ENCODE assay signal across 10 cellular contexts in genomic region chr19:55623130-55623868, GRCh38. TPM values are rescaled to one million over a fixed set of nuclear protein-coding genes. Genes with fewer than 3 reads are reported as not detected.
A peak's percentile ranks its signal among the peaks of the same experiment; 100 is the strongest.
DNase-seq lines count a peak whose midpoint lies in the region; ATAC-seq and TF ChIP-seq lines count a peak whose summit lies in the region.
"Had no signal": no experiment of that assay in that cellular context is flagged by ENCODE, and none has a peak within 500 bp of the region (broad histone marks: within the 10 kb centered on the region; RNA-seq: fewer than 3 reads in every experiment).

No MANE protein-coding gene starts in this region.

- intact Hi-C loops in MCF 10A (cut with micrococcal nuclease): no loop called here
- intact Hi-C loops in breast epithelium (cut with DNase I; ENCODE audit: low total_unique reads): no loop called here
- intact Hi-C loops in adrenal gland (cut with DNase I): no loop called here
- intact Hi-C loops in lower lobe of right lung (cut with DNase I): no loop called here
- intact Hi-C loops in tibial artery (cut with DNase I; ENCODE audit: low total_unique reads): loop anchor here (5.0 kb wide), 1 partner anchor 106 kb away; no protein-coding TSS in a partner anchor
- intact Hi-C loops in posterior vena cava (cut with DNase I): no loop called here

- H3K36me3 Mint-ChIP-seq in MCF 10A (ENCODE audit: insufficient read depth, unreplicated experiment): peaks cover 16% of the 10 kb centered on the region
- H3K36me3 Mint-ChIP-seq in effector memory CD8-positive, alpha-beta T cell (ENCODE audit: insufficient read depth): peaks cover 26% of the 10 kb centered on the region

- DNase-seq in MCF 10A (ENCODE audit: unreplicated experiment): no peak
- no peak for DNase-seq in breast epithelium (ENCODE audit: low spot score in 2 of 2)
- peak in 1 of 7 donors; percentile 53 for DNase-seq in adrenal gland
- DNase-seq in lower lobe of right lung: no peak
- no peak for DNase-seq in tibial artery
- no peak for DNase-seq in effector memory CD8-positive, alpha-beta T cell
- DNase-seq in posterior vena cava (ENCODE audit: low spot score): no peak
- DNase-seq: activated naive CD4-positive, alpha-beta T cell treated with anti-CD3 and anti-CD28 coated beads, Interleukin-2, amount 50 U/mL, for 16 hours; NCI-H187 treated with DMSO at 0.1 percent for 48 hours had no signal

- no peaks in the 10 kb centered on the region for H3K9me3 Mint-ChIP-seq in MCF 10A (ENCODE audit: unreplicated experiment)
- H3K9me3 Mint-ChIP-seq in effector memory CD8-positive, alpha-beta T cell: no peaks in the 10 kb centered on the region

- no peaks in the 10 kb centered on the region for H3K27me3 Mint-ChIP-seq in MCF 10A (ENCODE audit: insufficient read depth, unreplicated experiment)
- H3K27me3 Mint-ChIP-seq in effector memory CD8-positive, alpha-beta T cell: no peaks in the 10 kb centered on the region

- peaks cover 10% of the 10 kb centered on the region for H3K4me1 Mint-ChIP-seq in MCF 10A (ENCODE audit: insufficient read depth, unreplicated experiment)
- peaks cover 25 to 35% of the 10 kb centered on the region in 2 donors for H3K4me1 Mint-ChIP-seq in effector memory CD8-positive, alpha-beta T cell (ENCODE audit: low read depth in 2 of 2)

- 80 to 84% (median 82%) methylated on average over 12 of the region's 12 CpGs for WGBS in adrenal gland, 4 donors

- CTCF ChIA-PET in MCF 10A (lab: Yijun Ruan, JAX): interaction anchor here (0.6 to 2.0 kb wide), 6 partner anchors 10 to 286 kb away, joined by 3 to 7 read pairs (median 5); partner anchors contain the start of gene ZNF865

- H3K4me1 ChIP-seq in breast epithelium: no peaks in the 10 kb centered on the region
- peaks cover 0 to 28% of the 10 kb centered on the region in 2 donors for H3K4me1 ChIP-seq in adrenal gland (replicated peaks in 1 of 2)
- H3K4me1 ChIP-seq in lower lobe of right lung: peaks cover 41% of the 10 kb centered on the region
- H3K4me1 ChIP-seq in tibial artery: peaks cover 0 to 14% (median 6%) of the 10 kb centered on the region in 4 donors

- H3K4me3 Mint-ChIP-seq in MCF 10A (ENCODE audit: unreplicated experiment): peak overlapping the region; percentile 91
- H3K4me3 Mint-ChIP-seq in effector memory CD8-positive, alpha-beta T cell: no peak overlapping the region

- H3K4me3 ChIP-seq in breast epithelium (no peak overlapping the region), adrenal gland (peak overlapping the region in 1 of 4 donors; percentile 64), lower lobe of right lung (no peak overlapping the region), tibial artery (peak overlapping the region; percentile 59 to 61)

- TF ChIP-seq CTCF in MCF 10A (IDR thresholded peaks at IDR 0.05; ENCODE audit: unreplicated experiment) (no peak), breast epithelium (IDR thresholded peaks at IDR 0.05) (no peak), adrenal gland (IDR thresholded peaks at IDR 0.05) (no peak), lower lobe of right lung (IDR thresholded peaks at IDR 0.05) (no peak), tibial artery (IDR thresholded peaks at IDR 0.05) (no peak)

- H3K27me3 ChIP-seq in breast epithelium (no peaks in the 10 kb centered on the region), adrenal gland (no peaks in the 10 kb centered on the region), lower lobe of right lung (ENCODE audit: low read depth) (no peaks in the 10 kb centered on the region), tibial artery (no peaks in the 10 kb centered on the region)

- H3K27ac ChIP-seq in breast epithelium (peak overlapping the region in 1 of 2 donors; percentile 97), adrenal gland (peak overlapping the region; percentile 27 to 98 (median 92)), lower lobe of right lung (peak overlapping the region; percentile 41), tibial artery (peak overlapping the region; percentile 89 to 93)

- POLR2A ChIA-PET in MCF 10A (lab: Yijun Ruan, JAX): interaction anchor here (0.7 to 3.2 kb wide), 6 partner anchors 14 to 231 kb away, joined by 3 to 15 read pairs (median 6); partner anchors contain the start of genes U2AF2 and ZNF865

- H3K27ac Mint-ChIP-seq in MCF 10A (ENCODE audit: low read depth, unreplicated experiment): no peak overlapping the region
- H3K27ac Mint-ChIP-seq in effector memory CD8-positive, alpha-beta T cell: no peak overlapping the region

- H3K9me3 ChIP-seq in breast epithelium (no peaks in the 10 kb centered on the region), adrenal gland (replicated peaks in 1 of 3) (no peaks in the 10 kb centered on the region), lower lobe of right lung (no peaks in the 10 kb centered on the region), tibial artery (no peaks in the 10 kb centered on the region)

- TF ChIP-seq POLR2A in breast epithelium (IDR thresholded peaks at IDR 0.05) (no peak), adrenal gland (IDR thresholded peaks at IDR 0.05) (no peak)

- TSS peak; percentile 36 for BruUV-seq in MCF 10A (replicated peaks; lab: Mats Ljungman, UMichigan)

- H3K36me3 ChIP-seq in breast epithelium (no peaks in the 10 kb centered on the region), adrenal gland (replicated peaks in 1 of 2) (peaks cover 0 to 12% of the 10 kb centered on the region in 2 donors), lower lobe of right lung (peaks cover 10% of the 10 kb centered on the region), tibial artery (peaks cover 6 to 25% (median 10%) of the 10 kb centered on the region in 3 donors)

- ATAC-seq in lower lobe of right lung (no peak), HG02763 (IDR thresholded peaks at IDR 0.05; ENCODE audit: unreplicated experiment) (no peak)
- no peak for ATAC-seq in effector memory CD8-positive, alpha-beta T cell (replicated peaks)

RNA-seq across cellular contexts. Expression of gene ZNF784, which starts 1.1 kb away (rescaled TPM):
- 2.7 and 3.1 TPM in 2 replicates for total RNA-seq in MCF 10A (2022)
- 1 to 10 TPM; 2.6 to 6.7 (median 4.9) TPM for total RNA-seq in breast epithelium
- total RNA-seq in adrenal gland: 10 to 100 TPM in 3 of 8 donors, 1 to 10 TPM in 5; 8.3 to 16.3 (median 9.8) TPM
- 10 to 100 TPM in 1 of 3 donors, 1 to 10 TPM in 2; 3.5 to 13.6 (median 8.3) TPM for polyA plus RNA-seq in adrenal gland
- 7.1 TPM for total RNA-seq in lower lobe of right lung
- 1 to 10 TPM; 3.6 to 4.3 TPM for total RNA-seq in posterior vena cava

RNA-seq across cellular contexts. Expression of gene ZNF580, which starts 17.5 kb away (rescaled TPM):
- 38.9 and 44.9 TPM in 2 replicates for total RNA-seq in MCF 10A (2022)
- 10 to 100 TPM; 21.0 to 24.3 (median 22.4) TPM for total RNA-seq in breast epithelium
- 10 to 100 TPM; 23.3 to 68.7 (median 46.0) TPM for total RNA-seq in adrenal gland
- 100 to 1,000 TPM in 1 of 3 donors, 10 to 100 TPM in 2; 16.6 to 101 (median 97.5) TPM for polyA plus RNA-seq in adrenal gland
- 35.2 TPM for total RNA-seq in lower lobe of right lung
- total RNA-seq in posterior vena cava: 10 to 100 TPM; 32.0 to 36.7 TPM

RNA-seq across cellular contexts. Expression of gene ZNF865, which starts 17.9 kb away (rescaled TPM):
- total RNA-seq in MCF 10A (2022): 12.2 and 12.7 TPM in 2 replicates
- 1 to 10 TPM; 3.2 to 5.0 (median 3.9) TPM for total RNA-seq in breast epithelium
- total RNA-seq in adrenal gland: 10 to 100 TPM in 5 of 8 donors, 1 to 10 TPM in 3; 5.3 to 19.6 (median 10.6) TPM
- 10 to 100 TPM in 2 of 3 donors, 1 to 10 TPM in 1; 2.0 to 24.7 (median 11.7) TPM for polyA plus RNA-seq in adrenal gland
- total RNA-seq in lower lobe of right lung: 16.5 TPM
- 10 to 100 TPM; 10.1 to 12.6 TPM for total RNA-seq in posterior vena cava

RNA-seq across cellular contexts. Expression of gene ZNF581, which starts 20.1 kb away (rescaled TPM):
- 22.3 and 25.7 TPM in 2 replicates for total RNA-seq in MCF 10A (2022)
- total RNA-seq in breast epithelium: 10 to 100 TPM; 10.7 to 16.8 (median 16.7) TPM
- total RNA-seq in adrenal gland: 10 to 100 TPM; 16.8 to 55.7 (median 23.7) TPM
- polyA plus RNA-seq in adrenal gland: 10 to 100 TPM in 2 of 3 donors, 1 to 10 TPM in 1; 8.7 to 23.3 (median 22.4) TPM
- 22.7 TPM for total RNA-seq in lower lobe of right lung
- total RNA-seq in posterior vena cava: 10 to 100 TPM in 1 of 2 donors, 1 to 10 TPM in 1; 8.0 to 12.0 TPM

RNA-seq across cellular contexts. Expression of gene ZNF524, which starts 23.2 kb away (rescaled TPM):
- total RNA-seq in MCF 10A (2022) (15.7 and 17.6 TPM in 2 replicates), breast epithelium (10 to 100 TPM; 22.3 to 25.6 (median 25.4) TPM), adrenal gland (10 to 100 TPM; 14.1 to 83.7 (median 28.3) TPM), lower lobe of right lung (33.4 TPM), posterior vena cava (10 to 100 TPM; 10.6 to 11.1 TPM)
- 10 to 100 TPM in 2 of 3 donors, under 1 TPM in 1; 0.93 to 57.6 (median 57.1) TPM for polyA plus RNA-seq in adrenal gland

Comparison
In these comparisons a context has a peak if more than half of its experiments do, and no peak if none do; other contexts are left out.
1. H3K4me3 ChIP-seq: peak in tibial artery (2 of 2); none in breast epithelium (0 of 3) and lower lobe of right lung (single experiment).